ENCODE assay signal across 8 cellular contexts in genomic region chr10:93436577-93436976, GRCh38. TPM values are rescaled to one million over a fixed set of nuclear protein-coding genes. Genes with fewer than 3 reads are reported as not detected.
DNase-seq lines count a peak whose midpoint lies in the region; ATAC-seq, FAIRE-seq and TF ChIP-seq lines count a peak whose summit lies in the region.

No MANE protein-coding gene starts in this region.

- H4K20me1 ChIP-seq in keratinocyte (ENCODE audit: control insufficient read depth, extremely low read depth, insufficient read depth, low read length) = no peaks in the 10 kb centered on the region

- no peak for TF ChIP-seq POLR2A in stomach (IDR thresholded peaks at IDR 0.05)

- intact Hi-C loops in stomach (cut with DNase I; ENCODE audit: low total_unique reads) = no loop called here
- intact Hi-C loops in CD4-positive, alpha-beta memory T cell (cut with micrococcal nuclease) = no loop called here

- H3K9me3 ChIP-seq in keratinocyte (ENCODE audit: control insufficient read depth, low read depth, low read length) (no peaks in the 10 kb centered on the region), stomach (no peaks in the 10 kb centered on the region)
- no peaks in the 10 kb centered on the region for H3K9me3 ChIP-seq in CD4-positive, alpha-beta memory T cell (ENCODE audit: control insufficient read depth in 1 of 2, low read length in 2 of 2)

- WGBS in stomach, 5 donors = 34 to 56% (median 49%) methylated on average over 2 of the region's 2 CpGs

- in situ Hi-C loops in brain microvascular endothelial cell (cut with HindIII; ENCODE audit: low pct_ligation_motif_present, low sequenced_read_pairs) = no loop called here

- H3K27ac ChIP-seq in brain microvascular endothelial cell = peak overlapping the region; percentile 99
- peak overlapping the region; percentile 97 for H3K27ac ChIP-seq in keratinocyte (ENCODE audit: control insufficient read depth, insufficient read depth, low read length)
- H3K27ac ChIP-seq in stomach = peak overlapping the region; percentile 53 to 97 (median 93)
- no peak overlapping the region for H3K27ac ChIP-seq in CD4-positive, alpha-beta memory T cell (ENCODE audit: low read depth, low read length)

- H3K4me1 ChIP-seq in keratinocyte (ENCODE audit: control insufficient read depth, extremely low read depth, insufficient read depth, low read length) (peaks cover 63% of the 10 kb centered on the region), stomach (peaks cover 36 to 93% (median 80%) of the 10 kb centered on the region in 4 donors)
- H3K4me1 ChIP-seq in CD4-positive, alpha-beta memory T cell (ENCODE audit: insufficient read depth, low read length) = no peaks in the 10 kb centered on the region

- dilution Hi-C loops in keratinocyte (cut with MboI; ENCODE audit: extremely low pct_ligation_motif_present, low sequenced_read_pairs) = no loop called here

- H3K4me3 ChIP-seq in brain microvascular endothelial cell (ENCODE audit: low read depth, low read length) (peak overlapping the region; percentile 26), keratinocyte (ENCODE audit: control insufficient read depth in 2 of 3, extremely low read depth in 1 of 3, insufficient read depth in 2 of 3, low read depth in 1 of 3, low read length in 3 of 3) (peak overlapping the region in 1 of 3 experiments; percentile 30), stomach (no peak overlapping the region)
- no peak overlapping the region for H3K4me3 ChIP-seq in CD4-positive, alpha-beta memory T cell (ENCODE audit: low read length in 2 of 2)

- no peaks in the 10 kb centered on the region for H3K27me3 ChIP-seq in brain microvascular endothelial cell (replicated peaks)
- H3K27me3 ChIP-seq in keratinocyte (ENCODE audit: control insufficient read depth, extremely low read depth, insufficient read depth, low read length) = no peaks in the 10 kb centered on the region
- H3K27me3 ChIP-seq in stomach = no peaks in the 10 kb centered on the region
- H3K27me3 ChIP-seq in CD4-positive, alpha-beta memory T cell (ENCODE audit: insufficient read depth, low read length) = no peaks in the 10 kb centered on the region

- peak overlapping the region; percentile 71 for H3K4me2 ChIP-seq in keratinocyte (ENCODE audit: control insufficient read depth, extremely low read depth, insufficient read depth, low read depth, low read length)

- CTCF ChIA-PET in CD4-positive, alpha-beta memory T cell (lab: Charles Lee; ENCODE audit: partially characterized antibody) = no interaction called here

- no peak for TF ChIP-seq CTCF in HFFc6 (IDR thresholded peaks at IDR 0.05)
- TF ChIP-seq CTCF in brain microvascular endothelial cell (IDR thresholded peaks at IDR 0.05; ENCODE audit: low read depth, low read length, missing control alignments) = no peak
- no peak for TF ChIP-seq CTCF in keratinocyte (optimal IDR thresholded peaks at IDR 0.05 in 1 of 3, IDR thresholded peaks at IDR 0.05 in 1 of 3, conservative IDR thresholded peaks at IDR 0.05 in 1 of 3; ENCODE audit: extremely low read depth in 1 of 3, insufficient read depth in 2 of 3, low read length in 3 of 3)
- TF ChIP-seq CTCF in stomach (IDR thresholded peaks at IDR 0.05) = no peak

- H2AFZ ChIP-seq in keratinocyte (ENCODE audit: control insufficient read depth, low read length) = no peak overlapping the region

- H3K79me2 ChIP-seq in keratinocyte (ENCODE audit: control insufficient read depth, insufficient read depth, low read length) = peaks cover 64% of the 10 kb centered on the region

- peak overlapping the region; percentile 77 for H3K4me3 Mint-ChIP-seq in HFFc6
- no peak overlapping the region for H3K4me3 Mint-ChIP-seq in CD4-positive, alpha-beta memory T cell

- H3K9ac ChIP-seq in keratinocyte (ENCODE audit: control insufficient read depth, extremely low read depth, insufficient read depth, low read length) = peak overlapping the region; percentile 84

- no peaks in the 10 kb centered on the region for H3K9me1 ChIP-seq in keratinocyte (ENCODE audit: control insufficient read depth, extremely low read depth, insufficient read depth, low read length)

- no peak for ATAC-seq in GM18498 (IDR thresholded peaks at IDR 0.05; ENCODE audit: unreplicated experiment)

- peak overlapping the region; percentile 97 for H3K27ac Mint-ChIP-seq in HFFc6
- no peak overlapping the region for H3K27ac Mint-ChIP-seq in CD4-positive, alpha-beta memory T cell

- H3K4me1 Mint-ChIP-seq in HFFc6 (ENCODE audit: low read depth) = peaks cover 98% of the 10 kb centered on the region
- no peaks in the 10 kb centered on the region for H3K4me1 Mint-ChIP-seq in CD4-positive, alpha-beta memory T cell

- peak; percentile 28 for TF ChIP-seq EP300 in stomach (IDR thresholded peaks at IDR 0.05)

- peaks cover 52% of the 10 kb centered on the region for H3K36me3 Mint-ChIP-seq in HFFc6 (ENCODE audit: low read depth)
- no peaks in the 10 kb centered on the region for H3K36me3 Mint-ChIP-seq in CD4-positive, alpha-beta memory T cell

- FAIRE-seq in keratinocyte (lab: Jason Lieb, UNC) = no peak

- POLR2A ChIA-PET in CD4-positive, alpha-beta memory T cell (lab: Charles Lee; ENCODE audit: partially characterized antibody) = no interaction called here

- H3K36me3 ChIP-seq in brain microvascular endothelial cell (replicated peaks) (peaks cover 6% of the 10 kb centered on the region), keratinocyte (ENCODE audit: control insufficient read depth in 2 of 2, extremely low read depth in 1 of 2, insufficient read depth in 2 of 2, low read length in 2 of 2) (peaks cover 6% of the 10 kb centered on the region in 2 experiments), stomach (no peaks in the 10 kb centered on the region)
- H3K36me3 ChIP-seq in CD4-positive, alpha-beta memory T cell (ENCODE audit: insufficient read depth, low read length) = no peaks in the 10 kb centered on the region

- no peaks in the 10 kb centered on the region; the same call in 1 of the 2 replicates for H3K9me3 Mint-ChIP-seq in HFFc6
- no peaks in the 10 kb centered on the region for H3K9me3 Mint-ChIP-seq in CD4-positive, alpha-beta memory T cell

- DNase-seq in HFFc6 = peak; percentile 98
- peak; percentile 94 for DNase-seq in brain microvascular endothelial cell
- no peak for DNase-seq in keratinocyte (ENCODE audit: low read depth, low spot score)
- no peak for DNase-seq in stomach
- DNase-seq in SHP77 treated with DMSO at 0.1 percent for 48 hours (lab: John Stamatoyannopoulos, UW) = no peak
- no peak for DNase-seq in NCI-H510A treated with DMSO at 0.1 percent for 48 hours (lab: John Stamatoyannopoulos, UW)
- no peak for DNase-seq in CD4-positive, alpha-beta memory T cell

- peaks cover 8% of the 10 kb centered on the region for H3K27me3 Mint-ChIP-seq in HFFc6 (ENCODE audit: insufficient read depth)
- H3K27me3 Mint-ChIP-seq in CD4-positive, alpha-beta memory T cell = peaks cover 0 to 3% of the 10 kb centered on the region in 2 donors

RNA-seq across cellular contexts. Expression of gene MYOF, which starts 45.6 kb away (rescaled TPM):
- 100 to 1,000 TPM; 401 to 553 (median 530) TPM for total RNA-seq in HFFc6 (2021; fragmentation: NEBNext Ultra II Directional; extraction: Animal tissue kit (Norgen Biotek cat#: 25700))
- 174 to 276 TPM (median 232 TPM) in 3 replicates for polyA plus RNA-seq in keratinocyte
- polyA plus RNA-seq in keratinocyte (2011; ENCODE audit: low read depth) = 146 TPM
- 192 and 235 TPM in 2 replicates for polyA plus RNA-seq in keratinocyte (2011; cell fraction: cytosol; rRNA removed)
- 583 and 631 TPM in 2 replicates for polyA plus RNA-seq in keratinocyte (2011; cell fraction: nucleus; rRNA removed)
- 83.5 and 285 TPM in 2 replicates for polyA plus RNA-seq in keratinocyte (2012; ENCODE audit: low replicate concordance)
- polyA minus RNA-seq in keratinocyte = 141 to 248 TPM (median 172 TPM) in 3 replicates
- 189 TPM for polyA minus RNA-seq in keratinocyte (2011; cell fraction: cytosol; rRNA and poly(A)+ RNA removed)
- 354 and 681 TPM in 2 replicates for polyA minus RNA-seq in keratinocyte (2011; cell fraction: nucleus; rRNA and poly(A)+ RNA removed)
- 100 to 1,000 TPM in 1 of 5 donors, 10 to 100 TPM in 4; 29.5 to 111 (median 72.7) TPM for total RNA-seq in stomach
- 10 to 100 TPM in 2 of 3 donors, 1 to 10 TPM in 1; 5.0 to 24.2 (median 13.7) TPM for polyA plus RNA-seq in stomach
- 1 to 10 TPM; 1.2 to 2.2 TPM for total RNA-seq in CD4-positive, alpha-beta memory T cell
- not detected for polyA plus RNA-seq in CD4-positive, alpha-beta memory T cell

RNA-seq across cellular contexts. Expression of gene CEP55, which starts 59.8 kb away (rescaled TPM):
- 10 to 100 TPM; 21.6 to 55.3 (median 48.1) TPM for total RNA-seq in HFFc6 (2021; fragmentation: NEBNext Ultra II Directional; extraction: Animal tissue kit (Norgen Biotek cat#: 25700))
- polyA plus RNA-seq in keratinocyte (3.2 to 25.4 TPM (median 17.7 TPM) in 3 replicates), stomach (1 to 10 TPM; 3.1 to 7.2 (median 5.2) TPM)
- polyA plus RNA-seq in keratinocyte (2011; ENCODE audit: low read depth) = 0.46 TPM
- polyA plus RNA-seq in keratinocyte (2011; cell fraction: cytosol; rRNA removed) = 4.9 and 10.4 TPM in 2 replicates
- polyA plus RNA-seq in keratinocyte (2011; cell fraction: nucleus; rRNA removed) = 2.4 and 3.3 TPM in 2 replicates
- 0.21 and 17.6 TPM in 2 replicates for polyA plus RNA-seq in keratinocyte (2012; ENCODE audit: low replicate concordance)
- polyA minus RNA-seq in keratinocyte = 1.4 to 9.8 TPM (median 1.9 TPM) in 3 replicates
- polyA minus RNA-seq in keratinocyte (2011; cell fraction: cytosol; rRNA and poly(A)+ RNA removed) = 2.1 TPM
- polyA minus RNA-seq in keratinocyte (2011; cell fraction: nucleus; rRNA and poly(A)+ RNA removed) = 0.95 and 2.1 TPM in 2 replicates
- total RNA-seq in stomach = 1 to 10 TPM in 2 of 5 donors, under 1 TPM in 2, not detected in 1; 0.58 to 6.6 (median 1.1) TPM
- total RNA-seq in CD4-positive, alpha-beta memory T cell = under 1 TPM; 0.17 to 0.30 TPM
- under 1 TPM; 0.36 to 0.69 TPM for polyA plus RNA-seq in CD4-positive, alpha-beta memory T cell

Comparison
In these comparisons a context has a peak if more than half of its experiments do, and no peak if none do; other contexts are left out.
1. DNase-seq: peak in HFFc6 (single experiment) and brain microvascular endothelial cell (single experiment); none in keratinocyte (single experiment), stomach (single experiment), SHP77 treated with DMSO at 0.1 percent for 48 hours (single experiment), NCI-H510A treated with DMSO at 0.1 percent for 48 hours (single experiment) and CD4-positive, alpha-beta memory T cell (0 of 5).
2. RNA of gene MYOF, which starts 45.6 kb away (total RNA-seq): 401 to 553 TPM in HFFc6 and 29.5 to 111 TPM in stomach; 1.2 to 2.2 TPM in CD4-positive, alpha-beta memory T cell; every median in the first group is over 4 times any median in the second.